ENCODE assay signal across 9 cellular contexts in the genomic region with DNA sequence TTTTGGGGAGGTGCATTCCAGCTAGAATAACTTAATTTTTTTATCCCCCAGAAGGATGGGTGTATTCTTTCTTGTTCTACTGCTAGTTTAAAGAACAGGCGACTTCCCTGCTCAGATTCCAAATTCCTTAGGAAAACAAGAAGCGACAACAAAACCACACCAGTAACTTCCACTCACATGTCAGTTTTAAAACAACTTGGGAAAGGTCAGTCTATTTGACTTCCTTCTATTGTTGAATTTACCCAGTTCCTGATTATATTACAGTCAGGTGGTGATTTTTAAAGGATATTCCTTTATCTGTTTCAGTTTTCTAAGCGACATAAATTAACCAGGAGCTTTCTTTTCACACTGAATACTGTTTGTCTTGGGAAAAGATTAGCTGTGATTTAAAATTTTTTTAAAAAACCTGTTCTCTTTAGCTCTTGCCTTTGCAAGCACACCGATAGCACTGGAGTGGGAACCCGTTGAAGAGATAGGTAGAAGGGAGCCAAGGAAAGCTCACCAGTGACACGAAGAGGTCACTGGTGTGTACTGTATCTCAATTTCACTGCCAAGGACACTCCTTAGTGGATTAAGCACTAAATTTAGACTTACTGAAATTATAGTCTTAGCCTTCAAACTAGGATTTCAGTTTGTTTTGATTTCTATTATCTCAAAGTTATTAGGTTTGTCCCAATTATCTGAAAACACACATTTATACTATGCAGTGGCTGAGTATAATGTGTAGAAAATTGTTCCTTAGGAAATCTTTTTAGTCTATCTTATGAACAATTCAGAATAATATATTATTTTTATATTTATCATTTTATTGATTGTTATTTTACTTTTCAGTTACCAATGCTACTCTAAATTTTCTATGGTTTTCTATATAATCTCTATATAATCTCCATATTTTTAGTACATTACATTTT. TPM values are rescaled to one million over a fixed set of nuclear protein-coding genes. Genes with fewer than 3 reads are reported as not detected.
DNase-seq lines count a peak whose midpoint lies in the region; ATAC-seq and TF ChIP-seq lines count a peak whose summit lies in the region.
"Had no signal": no experiment of that assay in that cellular context is flagged by ENCODE, and none has a peak within 500 bp of the region (broad histone marks: within the 10 kb centered on the region; RNA-seq: fewer than 3 reads in every experiment).

No MANE protein-coding gene starts in this region.

- H3K36me3 ChIP-seq in left lung (no peaks in the 10 kb centered on the region), testis (ENCODE audit: low read depth, missing control alignments) (no peaks in the 10 kb centered on the region)

- H3K27me3 ChIP-seq in left lung (no peaks in the 10 kb centered on the region), testis (no peaks in the 10 kb centered on the region)

- H3K4me1 ChIP-seq in left lung: peaks cover 0 to 21% of the 10 kb centered on the region in 2 donors
- no peaks in the 10 kb centered on the region for H3K4me1 ChIP-seq in testis

- H3K4me1 Mint-ChIP-seq in activated CD8-positive, alpha-beta memory T cell treated with anti-CD3 and anti-CD28 coated beads, Interleukin-2, amount 10 ng/mL, durations not matched to agents 7 days and 5 days: no peaks in the 10 kb centered on the region

- no peak for TF ChIP-seq POLR2A in testis (IDR thresholded peaks at IDR 0.05)

- H3K27ac ChIP-seq in left lung: peak overlapping the region; percentile 19 to 45
- no peak overlapping the region for H3K27ac ChIP-seq in testis
- H3K27ac ChIP-seq: epithelial cell of prostate had no signal

- DNase-seq in activated CD8-positive, alpha-beta memory T cell treated with anti-CD3 and anti-CD28 coated beads, Interleukin-2, amount 10 ng/mL, durations not matched to agents 7 days and 5 days: no peak
- no peak for DNase-seq in activated CD8-positive, alpha-beta memory T cell treated with anti-CD3 and anti-CD28 coated beads, Interleukin-2, amount 50 U/mL, for 4 hours
- DNase-seq in H4 (ENCODE audit: low spot score): peak; percentile 73
- DNase-seq in KBM-7: peak; percentile 81
- peak; percentile 73 for DNase-seq in NOMO-1 treated with DMSO at 0.1 percent for 48 hours (lab: John Stamatoyannopoulos, UW; ENCODE audit: unreplicated experiment)
- DNase-seq in cerebellar nuclear complex (lab: John Stamatoyannopoulos, UW): peak; percentile 14 to 61
- DNase-seq in left lung: peak in 1 of 2 donors; percentile 36
- peak; percentile 65 for DNase-seq in testis

- peaks cover 37% of the 10 kb centered on the region for H3K27me3 Mint-ChIP-seq in activated CD8-positive, alpha-beta memory T cell treated with anti-CD3 and anti-CD28 coated beads, Interleukin-2, amount 10 ng/mL, durations not matched to agents 7 days and 5 days

- in situ Hi-C loops in KBM-7 (cut with MboI; ENCODE audit: low pct_unique_long_range_greater_than_20kb, low sequenced_read_pairs): no loop called here

- no peaks in the 10 kb centered on the region for H3K9me3 Mint-ChIP-seq in activated CD8-positive, alpha-beta memory T cell treated with anti-CD3 and anti-CD28 coated beads, Interleukin-2, amount 10 ng/mL, durations not matched to agents 7 days and 5 days (ENCODE audit: low read depth)

- H3K9me3 ChIP-seq in left lung: no peaks in the 10 kb centered on the region
- H3K9me3 ChIP-seq in testis: no peaks in the 10 kb centered on the region

- H3K27ac Mint-ChIP-seq in activated CD8-positive, alpha-beta memory T cell treated with anti-CD3 and anti-CD28 coated beads, Interleukin-2, amount 10 ng/mL, durations not matched to agents 7 days and 5 days: no peak overlapping the region

- TF ChIP-seq CTCF in left lung (IDR thresholded peaks at IDR 0.05) (peak; percentile 53 to 57), testis (IDR thresholded peaks at IDR 0.05) (peak; percentile 20 to 61 (median 51))

- peak; percentile 65 for ATAC-seq in activated CD8-positive, alpha-beta memory T cell treated with anti-CD3 and anti-CD28 coated beads, Interleukin-2, amount 10 ng/mL, durations not matched to agents 7 days and 5 days
- ATAC-seq in left lung: peak; percentile 98

- CTCF ChIA-PET in activated CD8-positive, alpha-beta memory T cell treated with anti-CD3 and anti-CD28 coated beads, Interleukin-2, amount 10 ng/mL, durations not matched to agents 7 days and 5 days (lab: Charles Lee): interaction anchor here (0.9 to 1.6 kb wide), 2 partner anchors 20 to 30 kb away, joined by 4 to 6 read pairs; no protein-coding TSS in a partner anchor

- no peaks in the 10 kb centered on the region for H3K36me3 Mint-ChIP-seq in activated CD8-positive, alpha-beta memory T cell treated with anti-CD3 and anti-CD28 coated beads, Interleukin-2, amount 10 ng/mL, durations not matched to agents 7 days and 5 days

- H3K4me3 Mint-ChIP-seq in activated CD8-positive, alpha-beta memory T cell treated with anti-CD3 and anti-CD28 coated beads, Interleukin-2, amount 10 ng/mL, durations not matched to agents 7 days and 5 days: no peak overlapping the region

- WGBS in testis, 2 donors: 24 to 29% methylated on average over 6 of the region's 6 CpGs

- intact Hi-C loops in left lung (cut with DNase I) (no loop called here), testis (cut with DNase I; ENCODE audit: low total_unique reads) (no loop called here)

- H3K4me3 ChIP-seq in left lung (no peak overlapping the region), testis (no peak overlapping the region)

RNA-seq across cellular contexts. Expression of a gene that starts 22.3 kb away (rescaled TPM):
- under 1 TPM in 1 of 2 experiments, not detected in 1; 0.30 TPM for total RNA-seq in activated CD8-positive, alpha-beta memory T cell treated with anti-CD3 and anti-CD28 coated beads, Interleukin-2, amount 10 ng/mL, durations not matched to agents 7 days and 5 days
- 46.5 and 52.2 TPM in 2 replicates for total RNA-seq in H4 (2014; rRNA removed; shearing (Covaris generic))
- total RNA-seq in left lung (100 to 1,000 TPM; 102 to 118 TPM), testis (10 to 100 TPM; 26.6 to 32.7 TPM)
- polyA plus RNA-seq in testis (ENCODE audit: insufficient read depth, low read depth, low replicate concordance): 21.5 TPM

Comparison
In these comparisons a context has a peak if more than half of its experiments do, and no peak if none do; other contexts are left out.
1. DNase-seq: peak in H4 (single experiment), KBM-7 (single experiment), NOMO-1 treated with DMSO at 0.1 percent for 48 hours (single experiment), cerebellar nuclear complex (2 of 2) and testis (single experiment); none in activated CD8-positive, alpha-beta memory T cell treated with anti-CD3 and anti-CD28 coated beads, Interleukin-2, amount 10 ng/mL, durations not matched to agents 7 days and 5 days (single experiment) and activated CD8-positive, alpha-beta memory T cell treated with anti-CD3 and anti-CD28 coated beads, Interleukin-2, amount 50 U/mL, for 4 hours (single experiment).
2. H3K27ac ChIP-seq: peak in left lung (2 of 2); none in testis (0 of 2).
3. RNA of a gene that starts 22.3 kb away (total RNA-seq): 102 to 118 TPM in left lung, 46.5 to 52.2 TPM in H4 and 26.6 to 32.7 TPM in testis; 0.30 TPM in activated CD8-positive, alpha-beta memory T cell treated with anti-CD3 and anti-CD28 coated beads, Interleukin-2, amount 10 ng/mL, durations not matched to agents 7 days and 5 days; every median in the first group is over 10 times any median in the second.